In genomic region chr19:40778045-40778864, GRCh38 we compare ENCODE assay signal across 8 cellular contexts. TPM values are rescaled to one million over a fixed set of nuclear protein-coding genes. Genes with fewer than 3 reads are reported as not detected.
DNase-seq lines count a peak whose midpoint lies in the region; ATAC-seq, FAIRE-seq and TF ChIP-seq lines count a peak whose summit lies in the region.

A gene with protein sequence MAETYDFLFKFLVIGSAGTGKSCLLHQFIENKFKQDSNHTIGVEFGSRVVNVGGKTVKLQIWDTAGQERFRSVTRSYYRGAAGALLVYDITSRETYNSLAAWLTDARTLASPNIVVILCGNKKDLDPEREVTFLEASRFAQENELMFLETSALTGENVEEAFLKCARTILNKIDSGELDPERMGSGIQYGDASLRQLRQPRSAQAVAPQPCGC (plus strand): TSS chr19:40778247. CDS start chr19:40778376, 129 bp downstream.

- no peaks in the 10 kb centered on the region; a peak in 1 of 5 replicates for H3K27me3 ChIP-seq in HepG2 (ENCODE audit: control insufficient read depth in 1 of 2, insufficient read depth in 2 of 2, low read length in 2 of 2)

- TF ChIP-seq EP300 in HepG2 (IDR thresholded peaks at IDR 0.05; ENCODE audit: low read depth in 2 of 2, low read length in 2 of 2) (no peak), HepG2 (CRISPR knock-in tag; IDR thresholded peaks at IDR 0.05; ENCODE audit: borderline replicate concordance) (no peak)

- peak; percentile 1 to 45; a peak in 3 of 4 replicates for TF ChIP-seq POLR2A in HepG2 (IDR thresholded peaks at IDR 0.05; ENCODE audit: insufficient read depth in 1 of 2, low read depth in 2 of 2, low read length in 2 of 2)

- no peaks in the 10 kb centered on the region for H3K79me2 ChIP-seq in HepG2 (ENCODE audit: insufficient read depth, low read length)

- no peak for TF ChIP-seq CTCF in C4-2B (conservative IDR thresholded peaks at IDR 0.05)
- TF ChIP-seq CTCF in HepG2 (CRISPR knock-in tag; IDR thresholded peaks at IDR 0.05): no peak; the same call in 1 of the 2 replicates

- BruUV-seq in HepG2 (replicated peaks; lab: Mats Ljungman, UMichigan): no TSS peak

- peak; percentile 87 for FAIRE-seq in HepG2 (lab: Jason Lieb, UNC)

- ATAC-seq in GM19395 (IDR thresholded peaks at IDR 0.05; ENCODE audit: unreplicated experiment) (peak; percentile 59), HG03565 (IDR thresholded peaks at IDR 0.05; ENCODE audit: unreplicated experiment) (peak; percentile 53), HepG2 (peak; percentile 88)

- POLR2A ChIA-PET in HepG2 (lab: Yijun Ruan, JAX): interaction anchor here (0.6 to 4.1 kb wide), 26 partner anchors 8 to 781 kb away, joined by 3 to 90 read pairs (median 6); partner anchors contain the start of genes ACTMAP, COQ8B, EGLN2 and ITPKC

- peak within 1 kb of the TSS; percentile 95 for H3K4me2 ChIP-seq in HepG2 (ENCODE audit: low read depth, low read length)

- DNase-seq in NCI-H774 (lab: John Stamatoyannopoulos, UW): peak; percentile 98
- DNase-seq in activated CD4-positive, alpha-beta T cell treated with anti-CD3 and anti-CD28 coated beads, Interleukin-2, amount 50 U/mL, for 4 hours: peak; percentile 100
- peak; percentile 100 for DNase-seq in dermis blood vessel endothelial cell
- DNase-seq in HepG2 (ENCODE audit: low spot score): peak; percentile 99
- peak; percentile 100 for DNase-seq in stimulated activated CD4-positive, alpha-beta T cell treated with anti-CD3 and anti-CD28 coated beads, Interleukin-4, amount 100 ng/mL, for 1 hour

- no peaks in the 10 kb centered on the region for H3K36me3 ChIP-seq in HepG2 (replicated peaks in 1 of 2; ENCODE audit: control insufficient read depth in 1 of 2, insufficient read depth in 2 of 2, low read length in 2 of 2)

- intact Hi-C loops in HepG2 (cut with micrococcal nuclease; ENCODE audit: unreplicated experiment): loop anchor here (1.0 kb wide), 1 partner anchor 20 kb away; no protein-coding TSS in a partner anchor

- CTCF ChIA-PET in HepG2 (lab: Yijun Ruan, JAX; ENCODE audit: low intra/inter-chr PET ratio, low total read pairs): no interaction called here

- in situ Hi-C loops in HepG2 (cut with HindIII; ENCODE audit: extremely low pct_ligation_motif_present, low pct_unique_long_range_greater_than_20kb): no loop called here

- H3K9ac ChIP-seq in HepG2 (ENCODE audit: insufficient read depth, low read depth, low read length): peak within 1 kb of the TSS; percentile 90

- TF ChIP-seq RAD21 in HepG2 (CRISPR knock-in tag; IDR thresholded peaks at IDR 0.05): 0 out of 2 replicates have a peak, but pooled peaks have one; percentile 11

- no peaks in the 10 kb centered on the region for H3K9me3 ChIP-seq in HepG2 (ENCODE audit: low read length)

- H3K4me1 ChIP-seq in HepG2 (ENCODE audit: insufficient read depth, low read length): peaks cover 31% of the 10 kb centered on the region

- 2% methylated on average over 27 of the region's 51 CpGs for whole genome bisulfite sequencing in HepG2 (ENCODE audit: low lambda C conversion rate)

- H4K20me1 ChIP-seq in HepG2 (ENCODE audit: insufficient read depth, low read length): no peaks in the 10 kb centered on the region

- H3K27ac ChIP-seq in C4-2B (peak within 1 kb of the TSS; percentile 81), HepG2 (ENCODE audit: extremely low read length, insufficient read depth, low read length) (peak within 1 kb of the TSS; percentile 97)

- peak within 1 kb of the TSS; percentile 16 for H2AFZ ChIP-seq in HepG2 (ENCODE audit: low read length)

- H3K4me3 ChIP-seq in HepG2 (replicated peaks in 1 of 3; ENCODE audit: insufficient read depth in 1 of 3, low read depth in 2 of 3, low read length in 3 of 3): peak within 1 kb of the TSS; percentile 70 to 88 (median 81)

TF ChIP-seq in HepG2, 621 proteins besides CTCF, POLR2A, EP300 and RAD21 (continues in another document):
- no peak for TF ChIP-seq FLYWCH1 (CRISPR knock-in tag; IDR thresholded peaks at IDR 0.05)
- TF ChIP-seq, protein P1, sequence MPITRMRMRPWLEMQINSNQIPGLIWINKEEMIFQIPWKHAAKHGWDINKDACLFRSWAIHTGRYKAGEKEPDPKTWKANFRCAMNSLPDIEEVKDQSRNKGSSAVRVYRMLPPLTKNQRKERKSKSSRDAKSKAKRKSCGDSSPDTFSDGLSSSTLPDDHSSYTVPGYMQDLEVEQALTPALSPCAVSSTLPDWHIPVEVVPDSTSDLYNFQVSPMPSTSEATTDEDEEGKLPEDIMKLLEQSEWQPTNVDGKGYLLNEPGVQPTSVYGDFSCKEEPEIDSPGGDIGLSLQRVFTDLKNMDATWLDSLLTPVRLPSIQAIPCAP (CRISPR knock-in tag; IDR thresholded peaks at IDR 0.05; ENCODE audit: low read depth): no peak
- TF ChIP-seq THRA (CRISPR knock-in tag; IDR thresholded peaks at IDR 0.05; ENCODE audit: borderline replicate concordance): no peak
- peak; percentile 91 for TF ChIP-seq KAT8 (CRISPR knock-in tag; IDR thresholded peaks at IDR 0.05)
- TF ChIP-seq MED13 (CRISPR knock-in tag; IDR thresholded peaks at IDR 0.05): no peak
- no peak for TF ChIP-seq DBP (CRISPR knock-in tag; IDR thresholded peaks at IDR 0.05; ENCODE audit: not compliant biosample characterization)
- no peak for TF ChIP-seq KMT2B (CRISPR knock-in tag; IDR thresholded peaks at IDR 0.05)
- TF ChIP-seq ZNF703 (CRISPR knock-in tag; IDR thresholded peaks at IDR 0.05; ENCODE audit: borderline replicate concordance): no peak
- no peak for TF ChIP-seq NRL (CRISPR knock-in tag; IDR thresholded peaks at IDR 0.05; ENCODE audit: borderline replicate concordance)
- no peak for TF ChIP-seq ZNF761 (CRISPR knock-in tag; conservative IDR thresholded peaks at IDR 0.05)
- TF ChIP-seq, protein P2, sequence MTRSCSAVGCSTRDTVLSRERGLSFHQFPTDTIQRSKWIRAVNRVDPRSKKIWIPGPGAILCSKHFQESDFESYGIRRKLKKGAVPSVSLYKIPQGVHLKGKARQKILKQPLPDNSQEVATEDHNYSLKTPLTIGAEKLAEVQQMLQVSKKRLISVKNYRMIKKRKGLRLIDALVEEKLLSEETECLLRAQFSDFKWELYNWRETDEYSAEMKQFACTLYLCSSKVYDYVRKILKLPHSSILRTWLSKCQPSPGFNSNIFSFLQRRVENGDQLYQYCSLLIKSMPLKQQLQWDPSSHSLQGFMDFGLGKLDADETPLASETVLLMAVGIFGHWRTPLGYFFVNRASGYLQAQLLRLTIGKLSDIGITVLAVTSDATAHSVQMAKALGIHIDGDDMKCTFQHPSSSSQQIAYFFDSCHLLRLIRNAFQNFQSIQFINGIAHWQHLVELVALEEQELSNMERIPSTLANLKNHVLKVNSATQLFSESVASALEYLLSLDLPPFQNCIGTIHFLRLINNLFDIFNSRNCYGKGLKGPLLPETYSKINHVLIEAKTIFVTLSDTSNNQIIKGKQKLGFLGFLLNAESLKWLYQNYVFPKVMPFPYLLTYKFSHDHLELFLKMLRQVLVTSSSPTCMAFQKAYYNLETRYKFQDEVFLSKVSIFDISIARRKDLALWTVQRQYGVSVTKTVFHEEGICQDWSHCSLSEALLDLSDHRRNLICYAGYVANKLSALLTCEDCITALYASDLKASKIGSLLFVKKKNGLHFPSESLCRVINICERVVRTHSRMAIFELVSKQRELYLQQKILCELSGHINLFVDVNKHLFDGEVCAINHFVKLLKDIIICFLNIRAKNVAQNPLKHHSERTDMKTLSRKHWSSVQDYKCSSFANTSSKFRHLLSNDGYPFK (CRISPR knock-in tag; IDR thresholded peaks at IDR 0.05; ENCODE audit: borderline replicate concordance): peak; percentile 94
- no peak for TF ChIP-seq RORA (CRISPR knock-in tag; IDR thresholded peaks at IDR 0.05)

RNA-seq across cellular contexts. Expression of the gene that starts here (rescaled TPM):
- 15.6 and 21.3 TPM in 2 replicates for total RNA-seq in dermis blood vessel endothelial cell
- 2.2 and 3.3 TPM in 2 replicates for total RNA-seq in HepG2 (2016; rRNA removed; fragmentation: Illumina TruSeq; extraction: Trizol)
- total RNA-seq in HepG2 (2016; cell fraction: cytosol; rRNA removed; fragmentation: Illumina TruSeq; extraction: Trizol; ENCODE audit: low read depth): 1.3 and 2.3 TPM in 2 replicates
- 2.1 and 3.5 TPM in 2 replicates for total RNA-seq in HepG2 (2016; cell fraction: insoluble cytoplasmic fraction; rRNA removed; fragmentation: Illumina TruSeq; extraction: Trizol)
- 2.2 and 2.4 TPM in 2 replicates for total RNA-seq in HepG2 (2016; cell fraction: membrane; rRNA removed; fragmentation: Illumina TruSeq; extraction: Trizol)
- total RNA-seq in HepG2 (2016; cell fraction: nucleus; rRNA removed; fragmentation: Illumina TruSeq; extraction: Trizol): 3.3 and 4.5 TPM in 2 replicates
- polyA plus RNA-seq in HepG2 (2011; rRNA removed): 5.4 and 6.1 TPM in 2 replicates
- polyA plus RNA-seq in HepG2 (2011; cell fraction: cytosol; rRNA removed): 8.5 and 11.8 TPM in 2 replicates
- 11.9 and 12.0 TPM in 2 replicates for polyA plus RNA-seq in HepG2 (2011; cell fraction: nucleus; rRNA removed)
- polyA plus RNA-seq in HepG2 (2012): 4.2 and 5.6 TPM in 2 replicates
- polyA plus RNA-seq in HepG2 (2016; cell fraction: cytosol; fragmentation: Illumina TruSeq; extraction: Trizol; ENCODE audit: low read depth): 3.1 and 4.5 TPM in 2 replicates
- 3.4 and 4.4 TPM in 2 replicates for polyA plus RNA-seq in HepG2 (2016; cell fraction: insoluble cytoplasmic fraction; fragmentation: Illumina TruSeq; extraction: Trizol; ENCODE audit: low read depth)
- polyA plus RNA-seq in HepG2 (2016; cell fraction: membrane; fragmentation: Illumina TruSeq; extraction: Trizol; ENCODE audit: low read depth): 3.8 and 3.9 TPM in 2 replicates
- 13.8 and 16.0 TPM in 2 replicates for polyA plus RNA-seq in HepG2 (2016; cell fraction: nucleus; fragmentation: Illumina TruSeq; extraction: Trizol; ENCODE audit: insufficient read depth, low read depth)
- 2.7 and 3.9 TPM in 2 replicates for polyA minus RNA-seq in HepG2 (2011; rRNA and poly(A)+ RNA removed; ENCODE audit: low replicate concordance)
- 1.9 and 3.3 TPM in 2 replicates for polyA minus RNA-seq in HepG2 (2011; cell fraction: cytosol; rRNA and poly(A)+ RNA removed)
- polyA minus RNA-seq in HepG2 (2011; cell fraction: nucleus; rRNA and poly(A)+ RNA removed): 1.9 and 2.2 TPM in 2 replicates

Comparison
In these comparisons a context has a peak if more than half of its experiments do, and no peak if none do; other contexts are left out.
1. Peak in every context shown above with its lines: DNase-seq, ATAC-seq, H3K4me3 ChIP-seq and H3K27ac ChIP-seq.